31 cellular contexts compared by ENCODE assay signal in the genomic region with DNA sequence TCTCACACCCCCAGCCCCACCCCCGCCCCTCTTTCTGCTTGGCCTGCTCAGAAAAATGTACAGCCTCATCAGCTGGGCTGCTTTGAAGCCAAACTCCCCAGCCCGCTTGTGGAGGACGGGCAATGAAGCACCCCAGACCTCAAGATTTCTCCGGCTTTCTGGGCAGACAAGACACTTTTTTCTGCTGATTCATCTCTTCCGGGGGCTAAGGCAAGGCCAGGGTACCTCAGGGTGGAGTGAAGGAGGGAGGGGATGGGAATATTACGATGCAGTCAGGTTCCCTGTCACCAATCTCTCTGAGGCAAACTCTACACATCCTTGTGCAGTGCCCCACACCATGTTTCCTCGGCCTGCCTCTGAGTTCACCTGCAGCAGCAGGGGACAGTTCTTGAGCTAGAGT.
"Had no signal": no experiment of that assay in that cellular context is flagged by ENCODE, and none has a peak within 500 bp of the region (broad histone marks: within the 10 kb centered on the region; RNA-seq: fewer than 3 reads in every experiment).

No MANE protein-coding gene starts in this region.

- FAIRE-seq: endometrium, frontal cortex had no signal

- H3K9me3 Mint-ChIP-seq: activated CD4-positive, alpha-beta memory T cell treated with anti-CD3 and anti-CD28 coated beads, Interleukin-2, amount 10 ng/mL, durations not matched to agents 7 days and 5 days; activated CD4-positive, alpha-beta T cell treated with anti-CD3 and anti-CD28 coated beads, Interleukin-2, amount 10 ng/mL, durations not matched to agents 24 days and 14 days; activated naive CD4-positive, alpha-beta T cell treated with anti-CD3 and anti-CD28 coated beads, Interleukin-2, amount 10 ng/mL, durations not matched to agents 7 days and 5 days; activated naive CD4-positive, alpha-beta T cell treated with anti-CD3 and anti-CD28 coated beads, Interleukin-2, amount 50 U/mL, for 72 hours; activated naive CD8-positive, alpha-beta T cell treated with anti-CD3 and anti-CD28 coated beads, Interleukin-2, amount 10 ng/mL, durations not matched to agents 7 days and 5 days; activated T-cell treated with anti-CD3 and anti-CD28 coated beads, Interleukin-2, amount 50 U/mL, for 24 hours; activated T-cell treated with anti-CD3 and anti-CD28 coated beads, Interleukin-2, amount 50 U/mL, for 72 hours; T-helper 2 cell treated with Interferon-gamma antibody and Interleukin-4, amounts not matched to agents 5 μg/mL and 100 μg/mL, for 36 hours had no signal

- H3K27me3 ChIP-seq: ascending aorta, cardiac muscle cell, colonic mucosa had no signal

- H3K36me3 ChIP-seq: ascending aorta, breast epithelium, cardiac muscle cell, colonic mucosa had no signal

- H3K4me1 ChIP-seq: ascending aorta, breast epithelium, colonic mucosa had no signal

- H3K27ac ChIP-seq: ascending aorta, breast epithelium, cardiac muscle cell, colonic mucosa had no signal

- ATAC-seq: activated CD4-positive, alpha-beta T cell treated with anti-CD3 and anti-CD28 coated beads for 36 hours; activated naive CD4-positive, alpha-beta T cell treated with anti-CD3 and anti-CD28 coated beads, Interleukin-2, amount 50 U/mL, for 72 hours; activated T-cell treated with anti-CD3 and anti-CD28 coated beads, Interleukin-2, amount 50 U/mL, for 72 hours; T-helper 17 cell had no signal

- H3K27ac Mint-ChIP-seq: activated CD4-positive, alpha-beta memory T cell treated with anti-CD3 and anti-CD28 coated beads, Interleukin-2, amount 10 ng/mL, durations not matched to agents 7 days and 5 days; activated CD4-positive, alpha-beta T cell treated with anti-CD3 and anti-CD28 coated beads for 36 hours; activated CD4-positive, alpha-beta T cell treated with anti-CD3 and anti-CD28 coated beads, Interleukin-2, amount 10 ng/mL, durations not matched to agents 24 days and 14 days; activated naive CD4-positive, alpha-beta T cell treated with anti-CD3 and anti-CD28 coated beads, Interleukin-2, amount 10 ng/mL, durations not matched to agents 7 days and 5 days; activated naive CD4-positive, alpha-beta T cell treated with anti-CD3 and anti-CD28 coated beads, Interleukin-2, amount 50 U/mL, for 72 hours; activated naive CD8-positive, alpha-beta T cell treated with anti-CD3 and anti-CD28 coated beads, Interleukin-2, amount 10 ng/mL, durations not matched to agents 7 days and 5 days; activated T-cell treated with anti-CD3 and anti-CD28 coated beads, Interleukin-2, amount 50 U/mL, for 24 hours; activated T-cell treated with anti-CD3 and anti-CD28 coated beads, Interleukin-2, amount 50 U/mL, for 72 hours; T-helper 17 cell; T-helper 2 cell treated with Interferon-gamma antibody and Interleukin-4, amounts not matched to agents 5 μg/mL and 100 μg/mL, for 36 hours had no signal

- H3K4me3 Mint-ChIP-seq: activated CD4-positive, alpha-beta memory T cell treated with anti-CD3 and anti-CD28 coated beads, Interleukin-2, amount 10 ng/mL, durations not matched to agents 7 days and 5 days; activated CD4-positive, alpha-beta T cell treated with anti-CD3 and anti-CD28 coated beads for 36 hours; activated CD4-positive, alpha-beta T cell treated with anti-CD3 and anti-CD28 coated beads, Interleukin-2, amount 10 ng/mL, durations not matched to agents 24 days and 14 days; activated naive CD4-positive, alpha-beta T cell treated with anti-CD3 and anti-CD28 coated beads, Interleukin-2, amount 10 ng/mL, durations not matched to agents 7 days and 5 days; activated naive CD8-positive, alpha-beta T cell treated with anti-CD3 and anti-CD28 coated beads, Interleukin-2, amount 10 ng/mL, durations not matched to agents 7 days and 5 days; activated T-cell treated with anti-CD3 and anti-CD28 coated beads, Interleukin-2, amount 50 U/mL, for 24 hours; activated T-cell treated with anti-CD3 and anti-CD28 coated beads, Interleukin-2, amount 50 U/mL, for 72 hours; brain; T-helper 17 cell; T-helper 2 cell treated with Interferon-gamma antibody and Interleukin-4, amounts not matched to agents 5 μg/mL and 100 μg/mL, for 36 hours had no signal

- H3K27me3 Mint-ChIP-seq: activated CD4-positive, alpha-beta memory T cell treated with anti-CD3 and anti-CD28 coated beads, Interleukin-2, amount 10 ng/mL, durations not matched to agents 7 days and 5 days; activated CD4-positive, alpha-beta T cell treated with anti-CD3 and anti-CD28 coated beads for 36 hours; activated CD4-positive, alpha-beta T cell treated with anti-CD3 and anti-CD28 coated beads, Interleukin-2, amount 10 ng/mL, durations not matched to agents 24 days and 14 days; brain; T-helper 17 cell had no signal

- H3K4me3 ChIP-seq: ascending aorta, breast epithelium, cardiac muscle cell, colonic mucosa had no signal

- H3K9me3 ChIP-seq: ascending aorta, breast epithelium, colonic mucosa had no signal

- H3K4me1 Mint-ChIP-seq: activated CD4-positive, alpha-beta memory T cell treated with anti-CD3 and anti-CD28 coated beads, Interleukin-2, amount 10 ng/mL, durations not matched to agents 7 days and 5 days; activated CD4-positive, alpha-beta T cell treated with anti-CD3 and anti-CD28 coated beads for 36 hours; activated CD4-positive, alpha-beta T cell treated with anti-CD3 and anti-CD28 coated beads, Interleukin-2, amount 10 ng/mL, durations not matched to agents 24 days and 14 days; activated naive CD4-positive, alpha-beta T cell treated with anti-CD3 and anti-CD28 coated beads, Interleukin-2, amount 10 ng/mL, durations not matched to agents 7 days and 5 days; activated naive CD8-positive, alpha-beta T cell treated with anti-CD3 and anti-CD28 coated beads, Interleukin-2, amount 10 ng/mL, durations not matched to agents 7 days and 5 days; T-helper 17 cell had no signal

- DNase-seq: activated CD4-positive, alpha-beta memory T cell treated with anti-CD3 and anti-CD28 coated beads, Interleukin-2, amount 10 ng/mL, durations not matched to agents 7 days and 5 days; activated CD4-positive, alpha-beta T cell treated with anti-CD3 and anti-CD28 coated beads for 36 hours; activated CD4-positive, alpha-beta T cell treated with anti-CD3 and anti-CD28 coated beads, Interleukin-2, amount 10 ng/mL, durations not matched to agents 24 days and 14 days; activated CD4-positive, alpha-beta T cell treated with anti-CD3 and anti-CD28 coated beads, Interleukin-2, amount 50 U/mL, for 4 hours; activated CD4-positive, CD25-positive, alpha-beta regulatory T cell; activated CD4-positive, CD25-positive, alpha-beta regulatory T cell treated with anti-CD3 and anti-CD28 coated beads, Interleukin-2, amount 50 U/mL, for 72 hours; activated CD8-positive, alpha-beta memory T cell treated with anti-CD3 and anti-CD28 coated beads, Interleukin-2, amount 50 U/mL, for 48 hours; activated gamma-delta T cell; activated naive CD4-positive, alpha-beta T cell; activated naive CD4-positive, alpha-beta T cell treated with anti-CD3 and anti-CD28 coated beads, Interleukin-2, amount 10 ng/mL, durations not matched to agents 7 days and 5 days; activated naive CD8-positive, alpha-beta T cell treated with anti-CD3 and anti-CD28 coated beads, Interleukin-2, amount 10 ng/mL, durations not matched to agents 7 days and 5 days; activated T-cell treated with anti-CD3 and anti-CD28 coated beads for 4 hours; activated T-cell treated with anti-CD3 and anti-CD28 coated beads, Interleukin-2, amount 50 U/mL, for 24 hours; activated T-cell treated with anti-CD3 and anti-CD28 coated beads, Interleukin-2, amount 50 U/mL, for 72 hours; central memory CD4-positive, alpha-beta T cell; cerebellar nuclear complex; colonic mucosa; effector CD8-positive, alpha-beta T cell; foreskin fibroblast; glutamatergic neuron; T-helper 1 cell; T-helper 17 cell; T1000 had no signal

- H3K36me3 Mint-ChIP-seq: activated naive CD4-positive, alpha-beta T cell treated with anti-CD3 and anti-CD28 coated beads, Interleukin-2, amount 10 ng/mL, durations not matched to agents 7 days and 5 days; activated naive CD4-positive, alpha-beta T cell treated with anti-CD3 and anti-CD28 coated beads, Interleukin-2, amount 50 U/mL, for 72 hours; activated naive CD8-positive, alpha-beta T cell treated with anti-CD3 and anti-CD28 coated beads, Interleukin-2, amount 10 ng/mL, durations not matched to agents 7 days and 5 days; brain had no signal
